In the genomic region with DNA sequence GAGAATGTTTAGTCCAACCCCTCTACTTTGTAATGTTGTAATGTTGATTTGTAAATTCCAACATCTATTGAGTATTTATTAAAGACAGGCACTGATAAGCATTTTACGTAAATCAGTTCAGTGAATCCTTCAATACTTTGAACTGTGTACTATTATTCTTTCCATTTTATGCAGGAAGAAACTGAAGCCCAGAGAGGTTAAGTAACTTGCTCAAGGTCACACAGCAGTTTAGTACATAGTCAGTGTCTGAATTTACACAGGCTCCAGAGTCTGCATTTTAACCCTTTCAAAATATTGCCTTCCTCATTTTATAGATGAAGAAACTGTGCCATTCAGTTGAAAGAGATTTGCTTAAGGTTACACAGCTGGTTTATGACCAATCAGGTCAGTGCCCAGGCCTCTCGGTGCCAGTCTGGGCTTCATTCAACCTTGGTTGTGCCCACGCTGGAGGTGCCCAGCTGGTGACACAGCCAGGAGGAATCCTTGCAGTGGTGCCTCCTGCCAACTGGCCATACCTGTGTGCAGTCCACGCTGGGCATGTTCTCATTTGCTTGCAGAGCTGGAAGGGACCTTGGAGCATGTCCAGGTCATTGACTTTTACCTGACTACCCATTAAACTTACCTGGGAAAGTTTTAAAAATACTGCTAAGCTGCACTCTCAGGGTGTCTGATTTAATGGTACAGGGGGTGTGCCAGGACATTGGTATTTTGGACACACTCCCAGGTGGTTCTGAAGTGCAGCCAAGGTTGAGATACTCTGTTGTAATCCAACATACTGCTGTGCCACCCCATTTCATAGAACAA, we compare ENCODE assay signal across 24 cellular contexts.
A peak's percentile ranks its signal among the peaks of the same experiment; 100 is the strongest.
DNase-seq lines count a peak whose midpoint lies in the region; ATAC-seq, FAIRE-seq and TF ChIP-seq lines count a peak whose summit lies in the region.
"Had no signal": no experiment of that assay in that cellular context is flagged by ENCODE, and none has a peak within 500 bp of the region (broad histone marks: within the 10 kb centered on the region; RNA-seq: fewer than 3 reads in every experiment).

No MANE protein-coding gene starts in this region.

- ATAC-seq in pancreas (peak; percentile 84 to 93 (median 89)), HG03565 (IDR thresholded peaks at IDR 0.05; ENCODE audit: unreplicated experiment) (no peak)
- ATAC-seq: Panc1, T-helper 17 cell had no signal

- H3K9me3 Mint-ChIP-seq in MCF 10A (ENCODE audit: unreplicated experiment) = no peaks in the 10 kb centered on the region

- no peaks in the 10 kb centered on the region for H3K36me3 ChIP-seq in pancreas
- H3K36me3 ChIP-seq: cardiac muscle cell, sigmoid colon, suprapubic skin had no signal

- no peaks in the 10 kb centered on the region for H3K27me3 ChIP-seq in pancreas
- H3K27me3 ChIP-seq: sigmoid colon, suprapubic skin had no signal

- H3K4me3 ChIP-seq in pancreas = no peak overlapping the region
- H3K4me3 ChIP-seq: cardiac muscle cell, sigmoid colon, suprapubic skin had no signal

- POLR2A ChIA-PET in MCF 10A (lab: Yijun Ruan, JAX) = interaction anchor here (0.7 to 2.6 kb wide), 4 partner anchors 89 to 112 kb away, joined by 3 to 14 read pairs (median 4); no protein-coding TSS in a partner anchor

- no peaks in the 10 kb centered on the region for H3K9me3 ChIP-seq in pancreas
- H3K9me3 ChIP-seq: sigmoid colon, suprapubic skin had no signal

- H3K4me3 Mint-ChIP-seq in MCF 10A (ENCODE audit: unreplicated experiment) = no peak overlapping the region
- H3K4me3 Mint-ChIP-seq: T-helper 17 cell had no signal

- no TSS peak for BruUV-seq in MCF 10A (replicated peaks; lab: Mats Ljungman, UMichigan)

- CTCF ChIA-PET in MCF 10A (lab: Yijun Ruan, JAX) = interaction anchor here (0.6 to 1.3 kb wide), 5 partner anchors 15 to 127 kb away, joined by 3 to 6 read pairs (median 4); no protein-coding TSS in a partner anchor

- intact Hi-C loops in MCF 10A (cut with micrococcal nuclease) = loop anchor here (10.0 kb wide), 1 partner anchor 55 kb away; no protein-coding TSS in a partner anchor
- intact Hi-C loops in pancreas (cut with DNase I) = no loop called here

- WGBS in pancreas, 2 donors = 15 to 17% methylated on average over 4 of the region's 4 CpGs

- TF ChIP-seq CTCF in MCF 10A (IDR thresholded peaks at IDR 0.05; ENCODE audit: unreplicated experiment) (no peak), pancreas (IDR thresholded peaks at IDR 0.05) (no peak)

- H3K27me3 Mint-ChIP-seq in MCF 10A (ENCODE audit: insufficient read depth, unreplicated experiment) = no peaks in the 10 kb centered on the region
- H3K27me3 Mint-ChIP-seq: T-helper 17 cell had no signal

- H3K27ac ChIP-seq in pancreas = peak overlapping the region in 1 of 4 donors; percentile 58
- H3K27ac ChIP-seq: cardiac muscle cell, sigmoid colon, suprapubic skin had no signal

- H3K4me1 Mint-ChIP-seq in MCF 10A (ENCODE audit: insufficient read depth, unreplicated experiment) = peaks cover 22% of the 10 kb centered on the region
- H3K4me1 Mint-ChIP-seq: T-helper 17 cell had no signal

- peaks cover 0 to 7% (median 4%) of the 10 kb centered on the region in 3 donors for H3K4me1 ChIP-seq in pancreas

- peaks cover 7% of the 10 kb centered on the region for H3K36me3 Mint-ChIP-seq in MCF 10A (ENCODE audit: insufficient read depth, unreplicated experiment)

- peak overlapping the region; percentile 37 for H3K27ac Mint-ChIP-seq in MCF 10A (ENCODE audit: low read depth, unreplicated experiment)
- H3K27ac Mint-ChIP-seq: T-helper 17 cell had no signal

- no peak for FAIRE-seq in pancreas (lab: Jason Lieb, UNC)
- FAIRE-seq: frontal cortex, GM12892, GM19239 had no signal

- DNase-seq in LoVo (ENCODE audit: low spot score) (peak; percentile 16), MCF 10A (ENCODE audit: unreplicated experiment) (peak; percentile 91), iPS-NIHi11 (ENCODE audit: low spot score) (peak; percentile 35), pancreas (peak; percentile 62 to 82 (median 77)), medulla oblongata (ENCODE audit: extremely low spot score) (no peak), NOMO-1 (lab: John Stamatoyannopoulos, UW; ENCODE audit: unreplicated experiment in 2 of 2) (no peak)
- no peak for DNase-seq in stimulated activated CD8-positive, alpha-beta memory T cell treated with anti-CD3 and anti-CD28 coated beads, Interleukin-4, amount 100 ng/mL, for 48 hours
- DNase-seq: activated CD4-positive, alpha-beta T cell treated with anti-CD3 and anti-CD28 coated beads, Interleukin-2, amount 50 U/mL, for 1 hour; activated CD8-positive, alpha-beta memory T cell treated with anti-CD3 and anti-CD28 coated beads, Interleukin-2, amount 50 U/mL, for 4 hours; activated gamma-delta T cell treated with Interleukin-2 at 50 U/mL for 16 hours; KBM-7; NCI-H1048; NCI-H2029 treated with DMSO at 0.1 percent for 48 hours; NCI-H345; occipital lobe; sigmoid colon; T-helper 17 cell had no signal

Comparison
In these comparisons a context has a peak if more than half of its experiments do, and no peak if none do; other contexts are left out.
1. DNase-seq: peak in LoVo (single experiment), MCF 10A (single experiment), iPS-NIHi11 (single experiment) and pancreas (6 of 6); none in medulla oblongata (single experiment), stimulated activated CD8-positive, alpha-beta memory T cell treated with anti-CD3 and anti-CD28 coated beads, Interleukin-4, amount 100 ng/mL, for 48 hours (single experiment) and NOMO-1 (0 of 2).